8 cellular contexts compared by ENCODE assay signal in genomic region chr12:101361455-101361854, GRCh38.
"Had no signal": no experiment of that assay in that cellular context is flagged by ENCODE, and none has a peak within 500 bp of the region (broad histone marks: within the 10 kb centered on the region; RNA-seq: fewer than 3 reads in every experiment).

No MANE protein-coding gene starts in this region.

- DNase-seq: GDM1, GF-D8 had no signal

- ATAC-seq: GM12878 had no signal

- H3K4me3 ChIP-seq: GM12878 had no signal

- FAIRE-seq: G401.6, GM12878, GM12891, GM12892, GM18507, GM19239 had no signal
